In genomic region chr19:5892772-5893275, GRCh38 we compare ENCODE assay signal across 1 cellular context.
TF ChIP-seq lines count a peak whose summit lies in the region.

No MANE protein-coding gene starts in this region.

TF ChIP-seq in GM23338, 12 proteins besides CTCF, POLR2A, EP300 and RAD21:
- TF ChIP-seq ZNF462 (CRISPR knock-in tag; IDR thresholded peaks at IDR 0.05) (no peak), POLR2AphosphoS5 (IDR thresholded peaks at IDR 0.05; ENCODE audit: low read depth) (0 out of 2 replicates have a peak, but pooled peaks have one; percentile 6)
